In genomic region chr14:99522457-99522891, GRCh38 we compare ENCODE assay signal across 14 cellular contexts. TPM values are rescaled to one million over a fixed set of nuclear protein-coding genes. Genes with fewer than 3 reads are reported as not detected.
A peak's percentile ranks its signal among the peaks of the same experiment; 100 is the strongest.
DNase-seq lines count a peak whose midpoint lies in the region; ATAC-seq, FAIRE-seq and TF ChIP-seq lines count a peak whose summit lies in the region.
"Had no signal": no experiment of that assay in that cellular context is flagged by ENCODE, and none has a peak within 500 bp of the region (broad histone marks: within the 10 kb centered on the region; RNA-seq: fewer than 3 reads in every experiment).

No MANE protein-coding gene starts in this region.

- H3K27ac ChIP-seq in astrocyte (ENCODE audit: low read depth, low read length) (peak overlapping the region; percentile 40), vagina (peak overlapping the region; percentile 78), testis (no peak overlapping the region)
- H3K27ac ChIP-seq: skin epidermis, suprapubic skin had no signal

- no peaks in the 10 kb centered on the region for H3K27me3 ChIP-seq in astrocyte (ENCODE audit: insufficient read depth, low read length)
- no peaks in the 10 kb centered on the region for H3K27me3 ChIP-seq in vagina
- no peaks in the 10 kb centered on the region for H3K27me3 ChIP-seq in testis
- H3K27me3 ChIP-seq: BLaER1, suprapubic skin had no signal

- H3K9ac ChIP-seq in astrocyte (ENCODE audit: low read length) = peak overlapping the region; percentile 63
- H3K9ac ChIP-seq: BLaER1 had no signal

- WGBS in testis, 2 donors = 53 to 62% methylated on average over 7 to 12 of the region's 12 CpGs

- peak; percentile 90 for FAIRE-seq in astrocyte (lab: Jason Lieb, UNC)

- ATAC-seq in Right ventricle myocardium superior (ENCODE audit: poor library complexity) = no peak

- intact Hi-C loops in Right ventricle myocardium superior (cut with DNase I) (no loop called here), cardiac septum (cut with DNase I) (no loop called here), vagina (cut with DNase I) (no loop called here), testis (cut with DNase I; ENCODE audit: low total_unique reads) (no loop called here)

- H3K9me3 ChIP-seq in astrocyte (ENCODE audit: insufficient read depth, low read depth, low read length) = no peaks in the 10 kb centered on the region
- H3K9me3 ChIP-seq in vagina = no peaks in the 10 kb centered on the region
- no peaks in the 10 kb centered on the region for H3K9me3 ChIP-seq in testis
- H3K9me3 ChIP-seq: BLaER1, suprapubic skin had no signal

- no peak for TF ChIP-seq POLR2A in vagina (IDR thresholded peaks at IDR 0.05)
- no peak for TF ChIP-seq POLR2A in testis (IDR thresholded peaks at IDR 0.05)

- no peak for TF ChIP-seq CTCF in astrocyte (IDR thresholded peaks at IDR 0.05; ENCODE audit: insufficient read depth, low read depth, low read length)
- TF ChIP-seq CTCF in vagina (IDR thresholded peaks at IDR 0.05) = no peak
- no peak for TF ChIP-seq CTCF in testis (IDR thresholded peaks at IDR 0.05)

- H3K4me3 ChIP-seq in astrocyte (ENCODE audit: insufficient read depth, low read depth, low read length) (no peak overlapping the region), vagina (no peak overlapping the region), testis (no peak overlapping the region)
- H3K4me3 ChIP-seq: BLaER1, skin epidermis, suprapubic skin had no signal

- H3K27ac Mint-ChIP-seq in astrocyte (ENCODE audit: unreplicated experiment) = no peak overlapping the region
- H3K27ac Mint-ChIP-seq: T-helper 1 cell treated with Interleukin-12 subunit alpha and Interleukin-12 subunit beta and Interleukin-4 antibody, amounts not matched to agents 30 μg/mL and 1 μg/mL, for 36 hours had no signal

- peak; percentile 50 for DNase-seq in Right ventricle myocardium superior
- no peak for DNase-seq in cardiac septum (ENCODE audit: low spot score)
- DNase-seq in astrocyte (ENCODE audit: low read depth) = peak; percentile 60
- DNase-seq in iris pigment epithelial cell (ENCODE audit: low read depth) = peak; percentile 56
- DNase-seq in vagina (ENCODE audit: extremely low spot score in 2 of 2) = no peak
- no peak for DNase-seq in testis
- DNase-seq in GM19240 (ENCODE audit: insufficient read length, low spot score) = no peak
- no peak for DNase-seq in effector CD4-positive, alpha-beta T cell
- DNase-seq: activated naive CD4-positive, alpha-beta T cell treated with Interleukin-2 at 50 U/mL for 16 hours; NCI-H1048 had no signal

- H3K4me1 ChIP-seq in astrocyte (ENCODE audit: insufficient read depth, low read length) (peaks cover 32% of the 10 kb centered on the region), vagina (peaks cover 48% of the 10 kb centered on the region), testis (peaks cover 22% of the 10 kb centered on the region)

- H2AFZ ChIP-seq in astrocyte (ENCODE audit: low read depth, low read length) = peak overlapping the region; percentile 9

- no peaks in the 10 kb centered on the region for H3K36me3 Mint-ChIP-seq in astrocyte (ENCODE audit: low read depth, unreplicated experiment)

- H4K20me1 ChIP-seq in astrocyte (ENCODE audit: insufficient read depth, low read length) = peaks cover 4% of the 10 kb centered on the region

- no peaks in the 10 kb centered on the region for H3K9me3 Mint-ChIP-seq in astrocyte (ENCODE audit: unreplicated experiment)
- H3K9me3 Mint-ChIP-seq: T-helper 1 cell treated with Interleukin-12 subunit alpha and Interleukin-12 subunit beta and Interleukin-4 antibody, amounts not matched to agents 30 μg/mL and 1 μg/mL, for 36 hours had no signal

- H3K4me3 Mint-ChIP-seq in astrocyte (ENCODE audit: unreplicated experiment) = no peak overlapping the region
- H3K4me3 Mint-ChIP-seq: T-helper 1 cell treated with Interleukin-12 subunit alpha and Interleukin-12 subunit beta and Interleukin-4 antibody, amounts not matched to agents 30 μg/mL and 1 μg/mL, for 36 hours had no signal

- H3K36me3 ChIP-seq in astrocyte (ENCODE audit: insufficient read depth, low read length) (no peaks in the 10 kb centered on the region), vagina (no peaks in the 10 kb centered on the region), testis (ENCODE audit: low read depth, missing control alignments) (no peaks in the 10 kb centered on the region)

- H3K4me2 ChIP-seq in astrocyte (ENCODE audit: low read length) = peak overlapping the region; percentile 61
- H3K4me2 ChIP-seq: BLaER1 had no signal

- peaks cover 9% of the 10 kb centered on the region for H3K4me1 Mint-ChIP-seq in astrocyte (ENCODE audit: low read depth, unreplicated experiment)

- H3K27me3 Mint-ChIP-seq in astrocyte (ENCODE audit: low read depth, unreplicated experiment) = no peaks in the 10 kb centered on the region

- H3K79me2 ChIP-seq in astrocyte (ENCODE audit: insufficient read depth, low read length) = peaks cover 14% of the 10 kb centered on the region

RNA-seq across cellular contexts. Expression of gene CCNK, which starts 41.3 kb away (rescaled TPM):
- total RNA-seq in Right ventricle myocardium superior (31.9 TPM), cardiac septum (31.2 TPM), astrocyte (110 and 121 TPM in 2 replicates), vagina (27.5 TPM), testis (10 to 100 TPM; 69.1 to 73.1 TPM)
- polyA plus RNA-seq in testis (ENCODE audit: insufficient read depth, low read depth, low replicate concordance) = 134 TPM

RNA-seq across cellular contexts. Expression of gene SETD3, which starts 41.8 kb away (rescaled TPM):
- total RNA-seq in Right ventricle myocardium superior (92.5 TPM), cardiac septum (135 TPM), astrocyte (62.8 and 65.8 TPM in 2 replicates), vagina (49.8 TPM), testis (100 to 1,000 TPM; 135 to 160 TPM)
- polyA plus RNA-seq in testis (ENCODE audit: insufficient read depth, low read depth, low replicate concordance) = 186 TPM

Comparison
In these comparisons a context has a peak if more than half of its experiments do, and no peak if none do; other contexts are left out.
1. DNase-seq: peak in Right ventricle myocardium superior (single experiment), astrocyte (single experiment) and iris pigment epithelial cell (single experiment); none in cardiac septum (single experiment), vagina (0 of 2), testis (single experiment), GM19240 (single experiment) and effector CD4-positive, alpha-beta T cell (single experiment).
2. H3K27ac ChIP-seq: peak in astrocyte (single experiment) and vagina (single experiment); none in testis (0 of 2).